ENCODE assay signal across 21 cellular contexts in genomic region chr4:11506194-11506593, GRCh38.
"Had no signal": no experiment of that assay in that cellular context is flagged by ENCODE, and none has a peak within 500 bp of the region (broad histone marks: within the 10 kb centered on the region; RNA-seq: fewer than 3 reads in every experiment).

No MANE protein-coding gene starts in this region.

- H3K36me3 ChIP-seq: brain microvascular endothelial cell, ovary, right lobe of liver, tibial artery, vagina had no signal

- DNase-seq: activated CD4-positive, alpha-beta T cell treated with anti-CD3 and anti-CD28 coated beads, Interleukin-2, amount 10 ng/mL, durations not matched to agents 7 days and 5 days; activated CD8-positive, alpha-beta memory T cell treated with anti-CD3 and anti-CD28 coated beads, Interleukin-2, amount 50 U/mL, for 4 hours; activated naive CD8-positive, alpha-beta T cell treated with anti-CD3 and anti-CD28 coated beads, Interleukin-2, amount 50 U/mL, for 24 hours; anterior cingulate cortex; brain microvascular endothelial cell; effector CD8-positive, alpha-beta T cell; foreskin fibroblast; hippocampal formation; islet precursor cell; naive thymus-derived CD8-positive, alpha-beta T cell; ovary; psoas muscle; right lobe of liver; substantia nigra; tibial artery had no signal

- H3K4me2 ChIP-seq: smooth muscle cell had no signal

- H3K4me1 ChIP-seq: psoas muscle, right lobe of liver, tibial artery had no signal

- ATAC-seq: left lobe of liver; naive thymus-derived CD8-positive, alpha-beta T cell; psoas muscle; stimulated activated memory B cell treated with anti-CD40 and anti-IgM and Interleukin-4, amounts not matched to agents 10 μg/mL and 1 μg/mL and 100 μg/mL, for 72 hours had no signal

- H3K4me3 Mint-ChIP-seq: activated CD4-positive, alpha-beta T cell treated with anti-CD3 and anti-CD28 coated beads, Interleukin-2, amount 10 ng/mL, durations not matched to agents 7 days and 5 days; activated naive CD4-positive, alpha-beta T cell treated with anti-CD3 and anti-CD28 coated beads for 36 hours; activated naive CD8-positive, alpha-beta T cell treated with anti-CD3 and anti-CD28 coated beads, Interleukin-2, amount 50 U/mL, for 24 hours; naive thymus-derived CD8-positive, alpha-beta T cell; stimulated activated memory B cell treated with anti-CD40 and anti-IgM and Interleukin-4, amounts not matched to agents 10 μg/mL and 1 μg/mL and 100 μg/mL, for 72 hours had no signal

- H3K27me3 ChIP-seq: brain microvascular endothelial cell, ovary, right lobe of liver, tibial artery, vagina had no signal

- H3K9me3 ChIP-seq: ovary, psoas muscle, right lobe of liver, tibial artery, vagina had no signal

- H3K4me3 ChIP-seq: ovary, psoas muscle, right lobe of liver, smooth muscle cell, tibial artery, vagina had no signal

- H3K9me3 Mint-ChIP-seq: activated naive CD4-positive, alpha-beta T cell treated with anti-CD3 and anti-CD28 coated beads for 36 hours; activated T-cell treated with anti-CD3 and anti-CD28 coated beads, Interleukin-2, amount 50 U/mL, for 4 hours had no signal

- H3K27ac ChIP-seq: brain microvascular endothelial cell, ovary, psoas muscle, right lobe of liver, tibial artery, vagina had no signal

- H3K27me3 Mint-ChIP-seq: activated CD4-positive, alpha-beta T cell treated with anti-CD3 and anti-CD28 coated beads, Interleukin-2, amount 10 ng/mL, durations not matched to agents 7 days and 5 days; activated naive CD8-positive, alpha-beta T cell treated with anti-CD3 and anti-CD28 coated beads, Interleukin-2, amount 50 U/mL, for 24 hours; stimulated activated memory B cell treated with anti-CD40 and anti-IgM and Interleukin-4, amounts not matched to agents 10 μg/mL and 1 μg/mL and 100 μg/mL, for 72 hours had no signal

- H3K27ac Mint-ChIP-seq: activated CD4-positive, alpha-beta T cell treated with anti-CD3 and anti-CD28 coated beads, Interleukin-2, amount 10 ng/mL, durations not matched to agents 7 days and 5 days; activated naive CD4-positive, alpha-beta T cell treated with anti-CD3 and anti-CD28 coated beads for 36 hours; stimulated activated memory B cell treated with anti-CD40 and anti-IgM and Interleukin-4, amounts not matched to agents 10 μg/mL and 1 μg/mL and 100 μg/mL, for 72 hours had no signal
